ENCODE assay signal across 25 cellular contexts in the genomic region with DNA sequence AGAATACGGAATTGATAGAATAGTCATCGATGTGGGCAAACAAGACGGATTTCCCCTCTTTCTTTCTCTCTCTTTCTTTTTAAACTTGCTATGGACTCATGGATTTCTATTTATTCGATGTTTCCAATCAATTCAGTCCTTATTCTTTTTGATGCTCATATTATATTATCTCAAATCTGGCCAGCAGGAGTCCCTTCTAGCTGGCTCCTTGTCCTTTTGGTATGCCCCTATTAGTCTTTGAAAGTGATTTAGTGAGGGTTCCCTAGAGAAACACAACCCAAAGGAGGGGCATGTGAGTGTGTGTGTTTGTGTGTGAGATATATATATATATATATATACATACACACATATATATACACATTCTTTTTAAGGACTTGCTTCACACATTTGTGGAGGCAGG. TPM values are rescaled to one million over a fixed set of nuclear protein-coding genes. Genes with fewer than 3 reads are reported as not detected.
DNase-seq lines count a peak whose midpoint lies in the region; ATAC-seq and TF ChIP-seq lines count a peak whose summit lies in the region.
"Had no signal": no experiment of that assay in that cellular context is flagged by ENCODE, and none has a peak within 500 bp of the region (broad histone marks: within the 10 kb centered on the region; RNA-seq: fewer than 3 reads in every experiment).

No MANE protein-coding gene starts in this region.

- in situ Hi-C loops in brain microvascular endothelial cell (cut with HindIII; ENCODE audit: low pct_ligation_motif_present, low sequenced_read_pairs): no loop called here

- H3K36me3 ChIP-seq in brain microvascular endothelial cell (replicated peaks): no peaks in the 10 kb centered on the region
- H3K36me3 ChIP-seq: BLaER1, SJCRH30 had no signal

- H3K4me1 ChIP-seq in foreskin keratinocyte: no peaks in the 10 kb centered on the region

- H3K4me3 ChIP-seq in AG10803 (ENCODE audit: low read length): no peak overlapping the region
- no peak overlapping the region for H3K4me3 ChIP-seq in brain microvascular endothelial cell (ENCODE audit: low read depth, low read length)
- H3K4me3 ChIP-seq in retinal pigment epithelial cell (ENCODE audit: low read length): no peak overlapping the region
- H3K4me3 ChIP-seq: BLaER1, K562, SJCRH30 had no signal

- DNase-seq in AG10803 (ENCODE audit: low read depth) (no peak), brain microvascular endothelial cell (no peak), foreskin keratinocyte (no peak), retinal pigment epithelial cell (ENCODE audit: low read depth) (no peak), GOT3 (lab: John Stamatoyannopoulos, UW) (no peak)
- DNase-seq in activated naive CD4-positive, alpha-beta T cell treated with Interleukin-2 at 50 U/mL for 16 hours: no peak
- DNase-seq in stimulated activated CD4-positive, alpha-beta T cell treated with anti-CD3 and anti-CD28 coated beads, Interleukin-12 subunit alpha, Interleukin-12 subunit beta, amount 100 ng/mL, for 4 hours: no peak
- DNase-seq: 8988T; CD4-positive, CD25-positive, alpha-beta regulatory T cell; MV-4-11; NCI-H1105; NCI-H1436 treated with DMSO at 0.1 percent for 48 hours; NCI-H1930; NCI-H2107; NCI-H446; NCI-H526; NK-92 treated with Interleukin-12 subunit alpha and Interleukin-12 subunit beta, amount 100 ng/mL, for 24 hours; PC-3; SJCRH30 had no signal

- ATAC-seq in foreskin keratinocyte (no peak), HG03520 (IDR thresholded peaks at IDR 0.05; ENCODE audit: unreplicated experiment) (no peak)
- ATAC-seq: HepG2, K562, PC-3, Right ventricle myocardium inferior, SK-N-SH treated with all-trans-retinoic acid at 6 μM for 48 hours had no signal

- TF ChIP-seq CTCF in AG10803 (conservative IDR thresholded peaks at IDR 0.05; ENCODE audit: low read length) (peak; percentile 22; the same call in 1 of the 2 replicates), brain microvascular endothelial cell (IDR thresholded peaks at IDR 0.05; ENCODE audit: low read depth, low read length, missing control alignments) (peak; percentile 22), foreskin keratinocyte (conservative IDR thresholded peaks at IDR 0.05) (peak; percentile 9), retinal pigment epithelial cell (conservative IDR thresholded peaks at IDR 0.05; ENCODE audit: low read depth, low read length) (peak; percentile 13)

- H3K27me3 ChIP-seq in brain microvascular endothelial cell (replicated peaks) (no peaks in the 10 kb centered on the region), foreskin keratinocyte (no peaks in the 10 kb centered on the region)
- H3K27me3 ChIP-seq: BLaER1, SJCRH30 had no signal

- no peak overlapping the region for H3K27ac ChIP-seq in brain microvascular endothelial cell
- H3K27ac ChIP-seq in foreskin keratinocyte: no peak overlapping the region
- H3K27ac ChIP-seq: BLaER1, SJCRH30 had no signal

RNA-seq across cellular contexts. Expression of a gene that starts 23.5 kb away (rescaled TPM):
- total RNA-seq in foreskin keratinocyte: 30.6 and 30.8 TPM in 2 replicates
- polyA plus RNA-seq in foreskin keratinocyte: 29.4 and 31.0 TPM in 2 replicates
